ENCODE assay signal across 17 cellular contexts in genomic region chr12:128767518-128767917, GRCh38. TPM values are rescaled to one million over a fixed set of nuclear protein-coding genes. Genes with fewer than 3 reads are reported as not detected.
DNase-seq lines count a peak whose midpoint lies in the region; ATAC-seq and TF ChIP-seq lines count a peak whose summit lies in the region.
"Had no signal": no experiment of that assay in that cellular context is flagged by ENCODE, and none has a peak within 500 bp of the region (broad histone marks: within the 10 kb centered on the region; RNA-seq: fewer than 3 reads in every experiment).

No MANE protein-coding gene starts in this region.

- H3K4me3 Mint-ChIP-seq in glutamatergic neuron (ENCODE audit: unreplicated experiment), result no peak overlapping the region
- H3K4me3 Mint-ChIP-seq: CD8-positive, alpha-beta T cell had no signal

- peaks cover 17% of the 10 kb centered on the region for H3K36me3 Mint-ChIP-seq in glutamatergic neuron (ENCODE audit: unreplicated experiment)
- H3K36me3 Mint-ChIP-seq: CD14-positive monocyte; CD8-positive, alpha-beta T cell had no signal

- TF ChIP-seq POLR2A in upper lobe of left lung (IDR thresholded peaks at IDR 0.05), result no peak
- TF ChIP-seq POLR2A in body of pancreas (IDR thresholded peaks at IDR 0.05), result no peak

- H3K27ac ChIP-seq in HUES64 (ENCODE audit: low read depth, low read length) (no peak overlapping the region), mesendoderm (ENCODE audit: low read depth, low read length) (no peak overlapping the region), upper lobe of right lung (no peak overlapping the region), upper lobe of left lung (no peak overlapping the region), body of pancreas (no peak overlapping the region)
- H3K27ac ChIP-seq: A549 had no signal

- peak overlapping the region; percentile 7 for H3K56ac ChIP-seq in mesendoderm (ENCODE audit: low read length)

- TF ChIP-seq EP300 in upper lobe of left lung (IDR thresholded peaks at IDR 0.05), result no peak

- no peak overlapping the region for H2BK120ac ChIP-seq in mesendoderm (ENCODE audit: low read depth, low read length)

- no peak for ATAC-seq in upper lobe of right lung
- no peak for ATAC-seq in upper lobe of left lung (ENCODE audit: low FRiP score in 2 of 2)
- no peak for ATAC-seq in body of pancreas
- ATAC-seq: CD8-positive, alpha-beta T cell; K562 had no signal

- peaks cover 13% of the 10 kb centered on the region for H3K27me3 ChIP-seq in HUES64 (ENCODE audit: insufficient read depth, low read length)
- no peaks in the 10 kb centered on the region for H3K27me3 ChIP-seq in mesendoderm (ENCODE audit: insufficient read depth, low read length, poor library complexity)
- peaks cover 29% of the 10 kb centered on the region for H3K27me3 ChIP-seq in upper lobe of right lung
- H3K27me3 ChIP-seq in upper lobe of left lung, result no peaks in the 10 kb centered on the region
- peaks cover 0 to 10% of the 10 kb centered on the region in 2 donors for H3K27me3 ChIP-seq in body of pancreas
- peaks cover 6% of the 10 kb centered on the region for H3K27me3 ChIP-seq in MG63

- no peak overlapping the region for H2BK5ac ChIP-seq in mesendoderm (ENCODE audit: low read length)

- no peak overlapping the region for H3K18ac ChIP-seq in mesendoderm (ENCODE audit: low read length)

- DNase-seq in glutamatergic neuron (peak; percentile 42), mesendoderm (no peak), upper lobe of right lung (peak; percentile 20), upper lobe of left lung (no peak), body of pancreas (no peak), GM03348 (ENCODE audit: low spot score) (no peak), MG63 (no peak)
- DNase-seq: CD8-positive, alpha-beta T cell; COR-L47; DMS153; DMS79 treated with DMSO at 0.1 percent for 48 hours; EL had no signal

- no peak overlapping the region for H2BK15ac ChIP-seq in mesendoderm (replicated peaks; ENCODE audit: low read depth)

- no peaks in the 10 kb centered on the region for H3K79me1 ChIP-seq in mesendoderm (ENCODE audit: low read length)

- H3K9ac ChIP-seq in HUES64 (ENCODE audit: low read depth, low read length) (no peak overlapping the region), mesendoderm (ENCODE audit: low read length) (no peak overlapping the region)

- H3K36me3 ChIP-seq in HUES64 (ENCODE audit: insufficient read depth, low read length), result no peaks in the 10 kb centered on the region
- no peaks in the 10 kb centered on the region for H3K36me3 ChIP-seq in mesendoderm (ENCODE audit: control insufficient read depth, insufficient read depth, low read length)
- no peaks in the 10 kb centered on the region for H3K36me3 ChIP-seq in upper lobe of right lung
- no peaks in the 10 kb centered on the region for H3K36me3 ChIP-seq in upper lobe of left lung
- no peaks in the 10 kb centered on the region for H3K36me3 ChIP-seq in body of pancreas (replicated peaks in 1 of 2; ENCODE audit: insufficient read depth in 1 of 2, low read depth in 2 of 2)
- H3K36me3 ChIP-seq in MG63, result no peaks in the 10 kb centered on the region
- H3K36me3 ChIP-seq: HAP-1 had no signal

- H2AK5ac ChIP-seq in mesendoderm (ENCODE audit: low read length), result no peak overlapping the region

- WGBS in HUES64, result 41% methylated on average over 9 of the region's 9 CpGs
- no CpG with 5 or more reads among the region's 9 CpGs for WGBS in mesendoderm (ENCODE audit: extremely low coverage, insufficient coverage, low lambda C conversion rate)
- 32 to 79% methylated on average over 5 to 9 of the region's 9 CpGs for WGBS in upper lobe of left lung, 2 donors
- WGBS in body of pancreas, 2 donors, result 27 to 28% methylated on average over 8 to 9 of the region's 9 CpGs

- H3K4me2 ChIP-seq in mesendoderm (ENCODE audit: low read length), result no peak overlapping the region
- H3K4me2 ChIP-seq: A549 had no signal

- TF ChIP-seq CTCF in glutamatergic neuron (IDR thresholded peaks at IDR 0.05; ENCODE audit: partially characterized antibody, unreplicated experiment), result no peak
- no peak for TF ChIP-seq CTCF in upper lobe of right lung (IDR thresholded peaks at IDR 0.05)
- no peak for TF ChIP-seq CTCF in upper lobe of left lung (IDR thresholded peaks at IDR 0.05)
- TF ChIP-seq CTCF in body of pancreas (IDR thresholded peaks at IDR 0.05), result no peak

- H3K4me1 ChIP-seq in HUES64 (ENCODE audit: insufficient read depth, low read length) (peaks cover 11% of the 10 kb centered on the region), mesendoderm (ENCODE audit: control insufficient read depth, low read depth, low read length) (no peaks in the 10 kb centered on the region), upper lobe of right lung (no peaks in the 10 kb centered on the region), upper lobe of left lung (no peaks in the 10 kb centered on the region), body of pancreas (no peaks in the 10 kb centered on the region)
- H3K4me1 ChIP-seq: A549, HAP-1 had no signal

- H4K8ac ChIP-seq in mesendoderm (ENCODE audit: low read depth, low read length), result no peak overlapping the region

- H3K4me1 Mint-ChIP-seq in glutamatergic neuron (ENCODE audit: low read depth, unreplicated experiment), result peaks cover 4% of the 10 kb centered on the region

- H3K9me3 Mint-ChIP-seq in glutamatergic neuron (ENCODE audit: unreplicated experiment), result peaks cover 6% of the 10 kb centered on the region
- H3K9me3 Mint-ChIP-seq: CD8-positive, alpha-beta T cell had no signal

- no peak overlapping the region for H3K23ac ChIP-seq in mesendoderm (ENCODE audit: low read length)

- peaks cover 10% of the 10 kb centered on the region for H3K27me3 Mint-ChIP-seq in glutamatergic neuron (ENCODE audit: unreplicated experiment)

- H3K4me3 ChIP-seq in HUES64 (ENCODE audit: low read length), result peak overlapping the region; percentile 41
- no peak overlapping the region for H3K4me3 ChIP-seq in mesendoderm (ENCODE audit: low read length)
- no peak overlapping the region for H3K4me3 ChIP-seq in upper lobe of right lung
- no peak overlapping the region for H3K4me3 ChIP-seq in upper lobe of left lung
- no peak overlapping the region for H3K4me3 ChIP-seq in body of pancreas
- H3K4me3 ChIP-seq in MG63, result no peak overlapping the region
- H3K4me3 ChIP-seq: A549, HAP-1, K562 had no signal

- no peak overlapping the region for H3K4ac ChIP-seq in mesendoderm (ENCODE audit: low read depth, low read length)

- intact Hi-C loops in upper lobe of right lung (cut with DNase I), result no loop called here
- intact Hi-C loops in body of pancreas (cut with DNase I), result no loop called here

- H3K27ac Mint-ChIP-seq in glutamatergic neuron (ENCODE audit: unreplicated experiment), result no peak overlapping the region
- H3K27ac Mint-ChIP-seq: CD8-positive, alpha-beta T cell had no signal

- no peaks in the 10 kb centered on the region for H3K79me2 ChIP-seq in mesendoderm (ENCODE audit: control insufficient read depth, insufficient read depth, low read length)

- H3K9me3 ChIP-seq in HUES64 (ENCODE audit: insufficient read depth, low read depth, low read length) (no peaks in the 10 kb centered on the region), upper lobe of right lung (no peaks in the 10 kb centered on the region), upper lobe of left lung (no peaks in the 10 kb centered on the region), body of pancreas (no peaks in the 10 kb centered on the region), MG63 (no peaks in the 10 kb centered on the region)
- H3K9me3 ChIP-seq: A549, HAP-1 had no signal

- H4K5ac ChIP-seq in mesendoderm (ENCODE audit: low read length), result no peak overlapping the region

RNA-seq across cellular contexts. Expression of gene SLC15A4, which starts 56.2 kb away (rescaled TPM):
- polyA plus RNA-seq in HUES64 (2013, experiment 1 of 2), result 17.4 TPM
- 16.9 TPM for polyA plus RNA-seq in HUES64 (2013, experiment 2 of 2)
- total RNA-seq in glutamatergic neuron (ENCODE audit: unreplicated experiment), result 23.0 TPM
- 15.5 TPM for polyA plus RNA-seq in mesendoderm (2013, experiment 1 of 2)
- polyA plus RNA-seq in mesendoderm (2013, experiment 2 of 2), result 15.1 TPM
- 31.3 TPM for total RNA-seq in upper lobe of right lung
- 10 to 100 TPM; 21.0 to 58.7 (median 32.8) TPM for total RNA-seq in upper lobe of left lung
- 10 to 100 TPM; 14.5 to 21.0 TPM for total RNA-seq in body of pancreas
- total RNA-seq in MG63 (2014; rRNA removed; shearing (Covaris generic); ENCODE audit: low replicate concordance), result 20.9 and 26.9 TPM in 2 replicates

Comparison
In these comparisons a context has a peak if more than half of its experiments do, and no peak if none do; other contexts are left out.
1. DNase-seq: peak in glutamatergic neuron (single experiment) and upper lobe of right lung (single experiment); none in mesendoderm (single experiment), upper lobe of left lung (0 of 2), body of pancreas (0 of 4), GM03348 (single experiment) and MG63 (single experiment).